In genomic region chr4:7295917-7296660, GRCh38 we compare ENCODE assay signal across 9 cellular contexts.
DNase-seq lines count a peak whose midpoint lies in the region; ATAC-seq and TF ChIP-seq lines count a peak whose summit lies in the region.
"Had no signal": no experiment of that assay in that cellular context is flagged by ENCODE, and none has a peak within 500 bp of the region (broad histone marks: within the 10 kb centered on the region; RNA-seq: fewer than 3 reads in every experiment).

No MANE protein-coding gene starts in this region.

- H3K4me1 ChIP-seq in BLaER1: peaks cover 76% of the 10 kb centered on the region
- H3K4me1 ChIP-seq in IMR-90 (ENCODE audit: control insufficient read depth, insufficient read depth, low read length): no peaks in the 10 kb centered on the region
- no peaks in the 10 kb centered on the region for H3K4me1 ChIP-seq in mucosa of descending colon (ENCODE audit: low read depth)

- H2BK120ac ChIP-seq in IMR-90 (ENCODE audit: low read depth, low read length): no peak overlapping the region

- H3K27ac ChIP-seq in BLaER1 (no peak overlapping the region), IMR-90 (ENCODE audit: insufficient read depth, low read length) (no peak overlapping the region), caudate nucleus (ENCODE audit: low read depth, low read length) (peak overlapping the region; percentile 91)

- in situ Hi-C loops in IMR-90 (cut with MboI; ENCODE audit: low sequenced_read_pairs): no loop called here

- no peak overlapping the region for H3K4me3 ChIP-seq in BLaER1
- H3K4me3 ChIP-seq in IMR-90 (ENCODE audit: insufficient read depth, low read depth, low read length): no peak overlapping the region
- H3K4me3 ChIP-seq in mucosa of descending colon: no peak overlapping the region

- TF ChIP-seq CTCF in IMR-90 (conservative IDR thresholded peaks at IDR 0.05; ENCODE audit: low read depth, low read length): peak; percentile 72
- TF ChIP-seq CTCF in mucosa of descending colon (IDR thresholded peaks at IDR 0.05): no peak

- H3K9me3 ChIP-seq in BLaER1 (no peaks in the 10 kb centered on the region), IMR-90 (ENCODE audit: control insufficient read depth, insufficient read depth, low read length) (no peaks in the 10 kb centered on the region), mucosa of descending colon (no peaks in the 10 kb centered on the region)

- dilution Hi-C loops in IMR-90 (cut with HindIII; ENCODE audit: low sequenced_read_pairs, unreplicated experiment): no loop called here

- H3K14ac ChIP-seq in IMR-90 (replicated peaks; ENCODE audit: low read depth, low read length): no peak overlapping the region

- no peak overlapping the region for H2AK5ac ChIP-seq in IMR-90 (ENCODE audit: low read depth, low read length)

- H4K8ac ChIP-seq in IMR-90 (ENCODE audit: low read depth in 2 of 2, low read length in 2 of 2): no peak overlapping the region

- 64% methylated on average over 8 of the region's 19 CpGs; no CpG with 5 or more reads in 1 of the 2 experiments for WGBS in IMR-90 (ENCODE audit: extremely low coverage in 2 of 2, insufficient read length in 1 of 2), 2 experiments

- intact Hi-C loops in IMR-90 (cut with micrococcal nuclease): loop anchor here (1.0 kb wide), 1 partner anchor 104 kb away; the partner anchor contains the start of gene SORCS2
- intact Hi-C loops in mucosa of descending colon (cut with DNase I, micrococcal nuclease): loop anchor here in 1 of 2 donors (10.0 kb wide), 1 partner anchor 101 kb away; the partner anchor contains the start of gene SORCS2

- POLR2A ChIA-PET in IMR-90 (lab: Charles Lee; ENCODE audit: unreplicated experiment): no interaction called here

- CTCF ChIA-PET in IMR-90 (lab: Yijun Ruan, JAX): interaction anchor here (0.6 to 0.9 kb wide), 2 partner anchors 101 to 386 kb away, joined by 4 to 10 read pairs; partner anchors contain the start of gene TBC1D14

- H2AFZ ChIP-seq in IMR-90 (replicated peaks; ENCODE audit: low read length, poor library complexity): no peak overlapping the region

- H3K36me3 ChIP-seq in BLaER1 (no peaks in the 10 kb centered on the region), IMR-90 (ENCODE audit: control insufficient read depth, insufficient read depth, low read length) (no peaks in the 10 kb centered on the region), mucosa of descending colon (ENCODE audit: low read depth) (no peaks in the 10 kb centered on the region)

- H4K20me1 ChIP-seq in BLaER1 (no peaks in the 10 kb centered on the region), IMR-90 (ENCODE audit: insufficient read depth, low read length) (no peaks in the 10 kb centered on the region)

- no peak overlapping the region for H3K23ac ChIP-seq in IMR-90 (ENCODE audit: low read depth, low read length)

- no peak overlapping the region for H2AK9ac ChIP-seq in IMR-90 (replicated peaks; ENCODE audit: low read depth, low read length, poor library complexity)

- no peaks in the 10 kb centered on the region for H3K9me1 ChIP-seq in IMR-90 (ENCODE audit: insufficient read depth, low read length)

- H3K4me2 ChIP-seq in BLaER1: peak overlapping the region; percentile 85
- no peak overlapping the region for H3K4me2 ChIP-seq in IMR-90 (ENCODE audit: low read depth, low read length)

- TF ChIP-seq POLR2A in IMR-90 (IDR thresholded peaks at IDR 0.05; ENCODE audit: low read depth, low read length): no peak

- H2BK5ac ChIP-seq in IMR-90 (ENCODE audit: low read depth, low read length, poor library complexity, severe bottlenecking): no peak overlapping the region

- H3K27me3 ChIP-seq in BLaER1 (no peaks in the 10 kb centered on the region), IMR-90 (ENCODE audit: control insufficient read depth, insufficient read depth, low read length) (peaks cover 42% of the 10 kb centered on the region)

- no peak overlapping the region for H3K18ac ChIP-seq in IMR-90 (ENCODE audit: low read depth, low read length)

- H4K5ac ChIP-seq in IMR-90 (ENCODE audit: low read depth, low read length): no peak overlapping the region

- DNase-seq in IMR-90: peak; percentile 15
- DNase-seq in caudate nucleus (lab: John Stamatoyannopoulos, UW): peak in 42 of 61 donors; percentile 18 to 70 (median 46)
- peak in 2 of 3 donors; percentile 27 to 39 for DNase-seq in mucosa of descending colon
- DNase-seq in NCI-H1092 (lab: John Stamatoyannopoulos, UW): no peak

- H3K4ac ChIP-seq in IMR-90 (ENCODE audit: low read depth, low read length): no peak overlapping the region

- H3K79me1 ChIP-seq in IMR-90 (ENCODE audit: low read depth in 1 of 2, low read length in 2 of 2): no peaks in the 10 kb centered on the region

- H3K56ac ChIP-seq in IMR-90 (ENCODE audit: extremely low read depth, insufficient read depth, low read length): no peak overlapping the region

- peak; percentile 88 for TF ChIP-seq RAD21 in IMR-90 (IDR thresholded peaks at IDR 0.05; ENCODE audit: low read length)

- ATAC-seq in IMR-90 (ENCODE audit: low read depth) (peak; percentile 84), mucosa of descending colon (no peak), HG02642 (IDR thresholded peaks at IDR 0.05; ENCODE audit: poor library complexity, unreplicated experiment) (no peak), GM19452 (IDR thresholded peaks at IDR 0.05; ENCODE audit: unreplicated experiment) (no peak)
- no peak for ATAC-seq in activated CD4-positive, CD25-positive, alpha-beta regulatory T cell treated with anti-CD3 and anti-CD28 coated beads, Interleukin-2, amount 50 U/mL, for 24 hours
- ATAC-seq: stimulated activated naive CD8-positive, alpha-beta T cell treated with anti-CD3 and anti-CD28 coated beads, Interleukin-15, amount 100 ng/mL, for 72 hours had no signal

- no TSS peak for BruUV-seq in IMR-90 (replicated peaks; lab: Mats Ljungman, UMichigan)

- H2BK15ac ChIP-seq in IMR-90 (ENCODE audit: low read depth, low read length): no peak overlapping the region

- H3K9ac ChIP-seq in BLaER1 (no peak overlapping the region), IMR-90 (ENCODE audit: low read depth, low read length) (no peak overlapping the region)

- no peak overlapping the region for H4K91ac ChIP-seq in IMR-90 (ENCODE audit: insufficient read depth, low read depth, low read length)

- H2BK20ac ChIP-seq in IMR-90 (ENCODE audit: low read depth, low read length): no peak overlapping the region

TF ChIP-seq in IMR-90, 13 proteins besides CTCF, POLR2A, EP300 and RAD21:
- TF ChIP-seq FOS (IDR thresholded peaks at IDR 0.05; ENCODE audit: low read depth, low read length): no peak
- peak; percentile 35; the same call in 1 of the 2 replicates for TF ChIP-seq MAZ (IDR thresholded peaks at IDR 0.05; ENCODE audit: borderline replicate concordance, low read depth, low read length)
- TF ChIP-seq SMC3 (IDR thresholded peaks at IDR 0.05; ENCODE audit: low read depth, low read length): peak; percentile 83
